1 cellular context compared by ENCODE assay signal in the genomic region with DNA sequence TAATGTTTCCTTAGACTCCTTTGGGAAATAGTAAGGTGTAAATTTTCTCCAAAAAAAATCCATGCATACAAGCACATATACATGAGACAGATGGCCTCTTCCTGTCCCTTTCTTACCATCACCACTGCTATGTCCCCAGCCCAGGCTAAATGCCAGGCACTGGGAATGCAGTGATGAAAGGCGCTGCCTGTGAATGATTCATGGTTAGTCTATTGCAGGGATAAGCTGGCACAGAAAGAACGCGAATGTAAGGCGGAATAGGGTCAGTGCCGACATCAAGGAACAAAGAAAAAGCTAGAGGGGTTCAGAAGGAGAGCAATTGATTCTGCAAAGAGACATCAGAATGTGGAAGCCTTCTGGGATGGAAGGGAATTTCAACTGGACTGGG.
TF ChIP-seq lines count a peak whose summit lies in the region.

No MANE protein-coding gene starts in this region.

TF ChIP-seq in SK-N-SH treated with all-trans-retinoic acid at 6 μM for 48 hours, 23 proteins besides CTCF, POLR2A, EP300 and RAD21 (continued from another document):
- TF ChIP-seq, protein P1, sequence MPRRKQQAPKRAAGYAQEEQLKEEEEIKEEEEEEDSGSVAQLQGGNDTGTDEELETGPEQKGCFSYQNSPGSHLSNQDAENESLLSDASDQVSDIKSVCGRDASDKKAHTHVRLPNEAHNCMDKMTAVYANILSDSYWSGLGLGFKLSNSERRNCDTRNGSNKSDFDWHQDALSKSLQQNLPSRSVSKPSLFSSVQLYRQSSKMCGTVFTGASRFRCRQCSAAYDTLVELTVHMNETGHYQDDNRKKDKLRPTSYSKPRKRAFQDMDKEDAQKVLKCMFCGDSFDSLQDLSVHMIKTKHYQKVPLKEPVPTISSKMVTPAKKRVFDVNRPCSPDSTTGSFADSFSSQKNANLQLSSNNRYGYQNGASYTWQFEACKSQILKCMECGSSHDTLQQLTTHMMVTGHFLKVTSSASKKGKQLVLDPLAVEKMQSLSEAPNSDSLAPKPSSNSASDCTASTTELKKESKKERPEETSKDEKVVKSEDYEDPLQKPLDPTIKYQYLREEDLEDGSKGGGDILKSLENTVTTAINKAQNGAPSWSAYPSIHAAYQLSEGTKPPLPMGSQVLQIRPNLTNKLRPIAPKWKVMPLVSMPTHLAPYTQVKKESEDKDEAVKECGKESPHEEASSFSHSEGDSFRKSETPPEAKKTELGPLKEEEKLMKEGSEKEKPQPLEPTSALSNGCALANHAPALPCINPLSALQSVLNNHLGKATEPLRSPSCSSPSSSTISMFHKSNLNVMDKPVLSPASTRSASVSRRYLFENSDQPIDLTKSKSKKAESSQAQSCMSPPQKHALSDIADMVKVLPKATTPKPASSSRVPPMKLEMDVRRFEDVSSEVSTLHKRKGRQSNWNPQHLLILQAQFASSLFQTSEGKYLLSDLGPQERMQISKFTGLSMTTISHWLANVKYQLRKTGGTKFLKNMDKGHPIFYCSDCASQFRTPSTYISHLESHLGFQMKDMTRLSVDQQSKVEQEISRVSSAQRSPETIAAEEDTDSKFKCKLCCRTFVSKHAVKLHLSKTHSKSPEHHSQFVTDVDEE (CRISPR knock-in tag; IDR thresholded peaks at IDR 0.05): no peak
- no peak for TF ChIP-seq ESRRG (CRISPR knock-in tag; IDR thresholded peaks at IDR 0.05)
- TF ChIP-seq, protein P2, sequence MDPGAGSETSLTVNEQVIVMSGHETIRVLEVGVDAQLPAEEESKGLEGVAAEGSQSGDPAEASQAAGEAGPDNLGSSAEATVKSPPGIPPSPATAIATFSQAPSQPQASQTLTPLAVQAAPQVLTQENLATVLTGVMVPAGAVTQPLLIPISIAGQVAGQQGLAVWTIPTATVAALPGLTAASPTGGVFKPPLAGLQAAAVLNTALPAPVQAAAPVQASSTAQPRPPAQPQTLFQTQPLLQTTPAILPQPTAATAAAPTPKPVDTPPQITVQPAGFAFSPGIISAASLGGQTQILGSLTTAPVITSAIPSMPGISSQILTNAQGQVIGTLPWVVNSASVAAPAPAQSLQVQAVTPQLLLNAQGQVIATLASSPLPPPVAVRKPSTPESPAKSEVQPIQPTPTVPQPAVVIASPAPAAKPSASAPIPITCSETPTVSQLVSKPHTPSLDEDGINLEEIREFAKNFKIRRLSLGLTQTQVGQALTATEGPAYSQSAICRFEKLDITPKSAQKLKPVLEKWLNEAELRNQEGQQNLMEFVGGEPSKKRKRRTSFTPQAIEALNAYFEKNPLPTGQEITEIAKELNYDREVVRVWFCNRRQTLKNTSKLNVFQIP (CRISPR knock-in tag; IDR thresholded peaks at IDR 0.05; ENCODE audit: borderline replicate concordance, low read depth): no peak
- TF ChIP-seq CSDC2 (CRISPR knock-in tag; IDR thresholded peaks at IDR 0.05): no peak
- no peak for TF ChIP-seq ZNF565 (CRISPR knock-in tag; conservative IDR thresholded peaks at IDR 0.05; ENCODE audit: low read depth)
- TF ChIP-seq TCF4 (CRISPR knock-in tag; IDR thresholded peaks at IDR 0.05; ENCODE audit: borderline replicate concordance): no peak
- TF ChIP-seq ISL1 (CRISPR knock-in tag; IDR thresholded peaks at IDR 0.05): no peak
- no peak for TF ChIP-seq GLIS3 (CRISPR knock-in tag; IDR thresholded peaks at IDR 0.05)
- TF ChIP-seq SNAI2 (CRISPR knock-in tag; IDR thresholded peaks at IDR 0.05): no peak
- TF ChIP-seq ZNF70 (CRISPR knock-in tag; IDR thresholded peaks at IDR 0.05): no peak
- TF ChIP-seq BACH2 (CRISPR knock-in tag; IDR thresholded peaks at IDR 0.05; ENCODE audit: borderline replicate concordance): no peak
